ENCODE assay signal across 20 cellular contexts in the genomic region with DNA sequence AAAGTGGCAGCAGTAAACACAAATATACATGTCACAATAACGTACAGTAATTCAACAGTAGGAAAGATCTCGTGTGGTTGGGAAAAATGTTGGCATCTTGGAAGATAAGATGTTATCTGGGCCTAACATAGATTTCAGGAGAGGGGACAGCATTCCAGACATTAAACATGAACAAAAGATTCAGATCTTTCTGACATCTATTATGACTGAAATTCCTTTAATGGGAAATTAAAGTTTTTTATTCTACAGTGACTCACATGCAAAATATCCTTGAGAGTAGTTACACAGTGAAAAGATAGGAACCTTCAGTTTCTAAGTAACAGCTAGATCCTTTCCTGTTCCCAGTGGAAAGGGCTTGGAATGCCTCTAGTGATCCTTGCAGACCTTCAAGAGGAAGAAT. TPM values are rescaled to one million over a fixed set of nuclear protein-coding genes. Genes with fewer than 3 reads are reported as not detected.
DNase-seq lines count a peak whose midpoint lies in the region; FAIRE-seq and TF ChIP-seq lines count a peak whose summit lies in the region.
"Had no signal": no experiment of that assay in that cellular context is flagged by ENCODE, and none has a peak within 500 bp of the region (broad histone marks: within the 10 kb centered on the region; RNA-seq: fewer than 3 reads in every experiment).

No MANE protein-coding gene starts in this region.

- H3K27me3 ChIP-seq in endothelial cell of umbilical vein (ENCODE audit: control insufficient read depth in 2 of 2, insufficient read depth in 2 of 2, low read length in 2 of 2): no peaks in the 10 kb centered on the region
- H3K27me3 ChIP-seq: BLaER1 treated with 17β-estradiol and CSF1 and Interleukin-3, amounts not matched to agents 10 nM and 100 nM; gastrocnemius medialis; MG63 had no signal

- peak overlapping the region; percentile 32 for H2AFZ ChIP-seq in endothelial cell of umbilical vein (ENCODE audit: low read depth, low read length)

- no peak for TF ChIP-seq CTCF in endothelial cell of umbilical vein (IDR thresholded peaks at IDR 0.05; ENCODE audit: extremely low read depth in 1 of 2, insufficient read depth in 1 of 2, low read depth in 1 of 2, low read length in 2 of 2)

- peak overlapping the region; percentile 98 for H3K4me2 ChIP-seq in endothelial cell of umbilical vein (ENCODE audit: insufficient read depth, low read length)

- H3K4me3 ChIP-seq in endothelial cell of umbilical vein (replicated peaks in 1 of 3; ENCODE audit: insufficient read depth in 1 of 3, low read depth in 1 of 3, low read length in 3 of 3): peak overlapping the region in 1 of 3 experiments; percentile 35
- H3K4me3 ChIP-seq: BLaER1 treated with 17β-estradiol and CSF1 and Interleukin-3, amounts not matched to agents 10 nM and 100 nM; gastrocnemius medialis; MG63; prostate gland; thoracic aorta had no signal

- no peak for TF ChIP-seq POLR2A in endothelial cell of umbilical vein (IDR thresholded peaks at IDR 0.05; ENCODE audit: low read depth, low read length)

- H3K9ac ChIP-seq in endothelial cell of umbilical vein (replicated peaks; ENCODE audit: extremely low read depth, insufficient read depth, low read length): peak overlapping the region; percentile 66
- H3K9ac ChIP-seq: BLaER1 treated with 17β-estradiol and CSF1 and Interleukin-3, amounts not matched to agents 10 nM and 100 nM had no signal

- no peaks in the 10 kb centered on the region for H4K20me1 ChIP-seq in endothelial cell of umbilical vein (replicated peaks; ENCODE audit: control insufficient read depth, extremely low read depth, insufficient read depth, low read length)

- no TSS peak for BruUV-seq in endothelial cell of umbilical vein (replicated peaks; lab: Mats Ljungman, UMichigan)

- H3K4me1 ChIP-seq in endothelial cell of umbilical vein (ENCODE audit: control insufficient read depth, extremely low read depth, insufficient read depth, low read length): peaks cover 35% of the 10 kb centered on the region
- H3K4me1 ChIP-seq: prostate gland had no signal

- peaks cover 7% of the 10 kb centered on the region for H3K79me2 ChIP-seq in endothelial cell of umbilical vein (ENCODE audit: control insufficient read depth, insufficient read depth, low read length)

- no peaks in the 10 kb centered on the region for H3K9me1 ChIP-seq in endothelial cell of umbilical vein (replicated peaks; ENCODE audit: control insufficient read depth, extremely low read depth, insufficient read depth, low read length)

- CTCF ChIA-PET in endothelial cell of umbilical vein (lab: Charles Lee): interaction anchor here (1.0 to 5.3 kb wide), 4 partner anchors 9 to 154 kb away, joined by 3 to 23 read pairs (median 4); a partner anchor contains a TSS

- intact Hi-C loops in endothelial cell of umbilical vein (cut with micrococcal nuclease): loop anchor here (1.0 to 2.0 kb wide), 3 partner anchors 10 to 57 kb away; a partner anchor contains a TSS

- peak overlapping the region; percentile 89 for H3K27ac ChIP-seq in endothelial cell of umbilical vein (ENCODE audit: insufficient read depth, low read depth, low read length)
- H3K27ac ChIP-seq: BLaER1 treated with 17β-estradiol and CSF1 and Interleukin-3, amounts not matched to agents 10 nM and 100 nM; gastrocnemius medialis; prostate gland; thoracic aorta had no signal

- FAIRE-seq in RCC 7860 (lab: Jason Lieb, UNC) (peak; percentile 18), endothelial cell of umbilical vein (lab: Jason Lieb, UNC) (peak; percentile 73)
- FAIRE-seq: keratinocyte had no signal

- peaks cover 0 to 2% of the 10 kb centered on the region in 2 experiments for H3K36me3 ChIP-seq in endothelial cell of umbilical vein (ENCODE audit: control insufficient read depth in 2 of 2, extremely low read depth in 1 of 2, insufficient read depth in 2 of 2, low read length in 2 of 2)
- H3K36me3 ChIP-seq: prostate gland had no signal

- no peaks in the 10 kb centered on the region for H3K9me3 ChIP-seq in endothelial cell of umbilical vein (replicated peaks; ENCODE audit: control insufficient read depth, insufficient read depth, low read length)
- H3K9me3 ChIP-seq: gastrocnemius medialis, MG63, prostate gland, thoracic aorta had no signal

- POLR2A ChIA-PET in endothelial cell of umbilical vein (lab: Charles Lee): no interaction called here

- DNase-seq in EL (peak; percentile 73), RCC 7860 (ENCODE audit: low spot score) (peak; percentile 19), endothelial cell of umbilical vein (ENCODE audit: low read depth, low spot score) (peak; percentile 83), non-pigmented ciliary epithelial cell (ENCODE audit: low read depth) (peak; percentile 34), CD1c-positive myeloid dendritic cell (ENCODE audit: extremely low spot score) (no peak)
- no peak for DNase-seq in activated CD4-positive, alpha-beta T cell treated with anti-CD3 and anti-CD28 coated beads, Interleukin-2, amount 50 U/mL, for 1 hour
- DNase-seq in stimulated activated CD4-positive, alpha-beta T cell treated with anti-CD3 and anti-CD28 coated beads, Interleukin-4, amount 100 ng/mL, for 1 hour: no peak
- no peak for DNase-seq in activated CD4-positive, alpha-beta T cell treated with anti-CD3 and anti-CD28 coated beads for 48 hours
- DNase-seq: activated CD4-positive, alpha-beta T cell treated with anti-CD3 and anti-CD28 coated beads, Interleukin-2, amount 10 ng/mL, durations not matched to agents 7 days and 5 days; activated T-cell treated with anti-CD3 and anti-CD28 coated beads, Interleukin-2, amount 50 U/mL, for 72 hours; DMS79; gastrocnemius medialis; MG63; NCI-H2029 treated with DMSO at 0.1 percent for 48 hours; NCI-H526 treated with DMSO at 0.1 percent for 48 hours; RPMI8226 had no signal

- dilution Hi-C loops in endothelial cell of umbilical vein (cut with MboI; ENCODE audit: extremely low pct_ligation_motif_present, low sequenced_read_pairs): no loop called here

TF ChIP-seq in endothelial cell of umbilical vein, 7 proteins besides CTCF, POLR2A, EP300 and RAD21:
- TF ChIP-seq POLR2AphosphoS5 (IDR thresholded peaks at IDR 0.05; ENCODE audit: insufficient read depth, low read depth, low read length): no peak
- no peak for TF ChIP-seq EZH2 (IDR thresholded peaks at IDR 0.05; ENCODE audit: borderline replicate concordance, low read depth, low read length, severe bottlenecking)
- peak; percentile 52 for TF ChIP-seq JUN (IDR thresholded peaks at IDR 0.05; ENCODE audit: borderline replicate concordance, insufficient read depth, insufficient read length, low read depth)
- no peak for TF ChIP-seq FOS (IDR thresholded peaks at IDR 0.05; ENCODE audit: borderline replicate concordance, insufficient read depth, low read length)
- peak; percentile 79 for TF ChIP-seq GATA2 (IDR thresholded peaks at IDR 0.05; ENCODE audit: insufficient read depth, insufficient read length, low read depth, low read length)
- TF ChIP-seq, protein P1, sequence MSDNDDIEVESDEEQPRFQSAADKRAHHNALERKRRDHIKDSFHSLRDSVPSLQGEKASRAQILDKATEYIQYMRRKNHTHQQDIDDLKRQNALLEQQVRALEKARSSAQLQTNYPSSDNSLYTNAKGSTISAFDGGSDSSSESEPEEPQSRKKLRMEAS (IDR thresholded peaks at IDR 0.05; ENCODE audit: insufficient read depth, insufficient read length): no peak
- TF ChIP-seq MYC (IDR thresholded peaks at IDR 0.05; ENCODE audit: low read depth, low read length): no peak
TF ChIP-seq in endothelial cell of umbilical vein: peak in this region for 2.

RNA-seq across cellular contexts. Expression of a gene that starts 9.2 kb away (rescaled TPM):
- total RNA-seq in endothelial cell of umbilical vein: 68.3 and 74.9 TPM in 2 replicates
- polyA plus RNA-seq in endothelial cell of umbilical vein: 17.2 and 48.2 TPM in 2 replicates
- polyA plus RNA-seq in endothelial cell of umbilical vein (2011; cell fraction: cytosol; rRNA removed): 35.9 and 38.9 TPM in 2 replicates
- polyA plus RNA-seq in endothelial cell of umbilical vein (2011; cell fraction: nucleus; rRNA removed): 26.9 and 38.7 TPM in 2 replicates
- polyA plus RNA-seq in endothelial cell of umbilical vein (2012): 71.0 and 76.6 TPM in 2 replicates
- polyA minus RNA-seq in endothelial cell of umbilical vein: 11.2 and 18.5 TPM in 2 replicates
- polyA minus RNA-seq in endothelial cell of umbilical vein (2011; cell fraction: cytosol; rRNA and poly(A)+ RNA removed): 37.4 TPM
- polyA minus RNA-seq in endothelial cell of umbilical vein (2011; cell fraction: nucleus; rRNA and poly(A)+ RNA removed): 6.3 and 13.2 TPM in 2 replicates

RNA-seq across cellular contexts. Expression of a gene that starts 9.4 kb away (rescaled TPM):
- total RNA-seq in endothelial cell of umbilical vein: 47.0 and 51.2 TPM in 2 replicates
- 13.8 and 20.3 TPM in 2 replicates for polyA plus RNA-seq in endothelial cell of umbilical vein
- 43.7 and 47.8 TPM in 2 replicates for polyA plus RNA-seq in endothelial cell of umbilical vein (2011; cell fraction: cytosol; rRNA removed)
- polyA plus RNA-seq in endothelial cell of umbilical vein (2011; cell fraction: nucleus; rRNA removed): 24.3 and 29.2 TPM in 2 replicates
- 45.1 and 66.1 TPM in 2 replicates for polyA plus RNA-seq in endothelial cell of umbilical vein (2012)
- polyA minus RNA-seq in endothelial cell of umbilical vein: 10.5 and 12.4 TPM in 2 replicates
- 15.6 TPM for polyA minus RNA-seq in endothelial cell of umbilical vein (2011; cell fraction: cytosol; rRNA and poly(A)+ RNA removed)
- polyA minus RNA-seq in endothelial cell of umbilical vein (2011; cell fraction: nucleus; rRNA and poly(A)+ RNA removed): 6.1 and 8.1 TPM in 2 replicates

RNA-seq across cellular contexts. Expression of a gene that starts 39.0 kb away (rescaled TPM):
- total RNA-seq in endothelial cell of umbilical vein: 21.1 and 24.0 TPM in 2 replicates
- 4.0 and 5.8 TPM in 2 replicates for polyA plus RNA-seq in endothelial cell of umbilical vein
- 9.5 and 9.6 TPM in 2 replicates for polyA plus RNA-seq in endothelial cell of umbilical vein (2011; cell fraction: cytosol; rRNA removed)
- 12.1 and 16.4 TPM in 2 replicates for polyA plus RNA-seq in endothelial cell of umbilical vein (2011; cell fraction: nucleus; rRNA removed)
- 9.7 and 11.1 TPM in 2 replicates for polyA plus RNA-seq in endothelial cell of umbilical vein (2012)
- polyA minus RNA-seq in endothelial cell of umbilical vein: 17.2 and 18.2 TPM in 2 replicates
- 34.0 TPM for polyA minus RNA-seq in endothelial cell of umbilical vein (2011; cell fraction: cytosol; rRNA and poly(A)+ RNA removed)
- 21.1 and 27.3 TPM in 2 replicates for polyA minus RNA-seq in endothelial cell of umbilical vein (2011; cell fraction: nucleus; rRNA and poly(A)+ RNA removed)

RNA-seq across cellular contexts. Expression of a gene that starts 51.1 kb away (rescaled TPM):
- total RNA-seq in endothelial cell of umbilical vein: 63.1 and 68.3 TPM in 2 replicates
- 55.1 and 96.2 TPM in 2 replicates for polyA plus RNA-seq in endothelial cell of umbilical vein
- 62.0 and 82.6 TPM in 2 replicates for polyA plus RNA-seq in endothelial cell of umbilical vein (2011; cell fraction: cytosol; rRNA removed)
- polyA plus RNA-seq in endothelial cell of umbilical vein (2011; cell fraction: nucleus; rRNA removed): 65.4 and 105 TPM in 2 replicates
- polyA plus RNA-seq in endothelial cell of umbilical vein (2012): 56.9 and 72.9 TPM in 2 replicates
- polyA minus RNA-seq in endothelial cell of umbilical vein: 49.1 and 51.6 TPM in 2 replicates
- 57.5 TPM for polyA minus RNA-seq in endothelial cell of umbilical vein (2011; cell fraction: cytosol; rRNA and poly(A)+ RNA removed)
- 22.0 and 39.5 TPM in 2 replicates for polyA minus RNA-seq in endothelial cell of umbilical vein (2011; cell fraction: nucleus; rRNA and poly(A)+ RNA removed)

Comparison
In these comparisons a context has a peak if more than half of its experiments do, and no peak if none do; other contexts are left out.
1. DNase-seq: peak in EL (single experiment), RCC 7860 (single experiment), endothelial cell of umbilical vein (single experiment) and non-pigmented ciliary epithelial cell (single experiment); none in activated CD4-positive, alpha-beta T cell treated with anti-CD3 and anti-CD28 coated beads, Interleukin-2, amount 50 U/mL, for 1 hour (single experiment), stimulated activated CD4-positive, alpha-beta T cell treated with anti-CD3 and anti-CD28 coated beads, Interleukin-4, amount 100 ng/mL, for 1 hour (single experiment), activated CD4-positive, alpha-beta T cell treated with anti-CD3 and anti-CD28 coated beads for 48 hours (single experiment) and CD1c-positive myeloid dendritic cell (single experiment).